In genomic region chr4:7973545-7973981, GRCh38 we compare ENCODE assay signal across 11 cellular contexts. TPM values are rescaled to one million over a fixed set of nuclear protein-coding genes. Genes with fewer than 3 reads are reported as not detected.
DNase-seq lines count a peak whose midpoint lies in the region; ATAC-seq and TF ChIP-seq lines count a peak whose summit lies in the region.
"Had no signal": no experiment of that assay in that cellular context is flagged by ENCODE, and none has a peak within 500 bp of the region (broad histone marks: within the 10 kb centered on the region; RNA-seq: fewer than 3 reads in every experiment).

No MANE protein-coding gene starts in this region.

- in situ Hi-C loops in mammary epithelial cell (cut with MboI; ENCODE audit: low sequenced_read_pairs in 2 of 2), result no loop called here

- BruUV-seq in HCT116 (replicated peaks; lab: Mats Ljungman, UMichigan) (no TSS peak), mammary epithelial cell (replicated peaks; lab: Mats Ljungman, UMichigan) (no TSS peak)

- CTCF ChIA-PET in AG04450 (lab: Charles Lee), result interaction anchor here (1.2 to 1.9 kb wide), 4 partner anchors 13 to 172 kb away, joined by 4 to 5 read pairs (median 4); no protein-coding TSS in a partner anchor
- CTCF ChIA-PET in HCT116 (lab: Charles Lee), result interaction anchor here (0.8 kb wide), 1 partner anchor 9 kb away, joined by 3 read pairs; no protein-coding TSS in a partner anchor
- CTCF ChIA-PET in mammary epithelial cell (lab: Charles Lee; ENCODE audit: low non-redundant PET), result interaction anchor here (0.5 to 0.7 kb wide), 5 partner anchors 11 to 389 kb away, joined by 3 to 29 read pairs (median 7); no protein-coding TSS in a partner anchor

- H3K9me3 ChIP-seq in AG04450 (ENCODE audit: control insufficient read depth, insufficient read depth, low read length) (no peaks in the 10 kb centered on the region; the same call in 1 of the 2 replicates), HCT116 (ENCODE audit: control insufficient read depth in 1 of 2, insufficient read depth in 1 of 2, low read depth in 1 of 2, low read length in 2 of 2) (no peaks in the 10 kb centered on the region), mammary epithelial cell (replicated peaks; ENCODE audit: insufficient read depth, low read length) (no peaks in the 10 kb centered on the region)

- H3K4me1 ChIP-seq in HCT116 (ENCODE audit: control insufficient read depth in 1 of 2, insufficient read depth in 2 of 2, low read length in 2 of 2) (peaks cover 57 to 64% of the 10 kb centered on the region in 2 experiments), mammary epithelial cell (ENCODE audit: insufficient read depth, low read length) (peaks cover 48% of the 10 kb centered on the region)

- dilution Hi-C loops in mammary epithelial cell (cut with HindIII; ENCODE audit: low sequenced_read_pairs), result no loop called here

- no peak for TF ChIP-seq RAD21 in HCT116 (IDR thresholded peaks at IDR 0.05; ENCODE audit: low read depth)

- no peak overlapping the region for H3K4me3 ChIP-seq in AG04450 (ENCODE audit: low read depth, low read length)
- H3K4me3 ChIP-seq in HCT116 (replicated peaks in 1 of 2; ENCODE audit: low read depth in 1 of 2, low read length in 2 of 2), result no peak overlapping the region; a peak in 1 of 4 replicates
- no peak overlapping the region for H3K4me3 ChIP-seq in mammary epithelial cell (replicated peaks in 1 of 3; ENCODE audit: insufficient read depth in 1 of 3, low read depth in 2 of 3, low read length in 3 of 3)

- no peak for TF ChIP-seq POLR2A in HCT116 (IDR thresholded peaks at IDR 0.05; ENCODE audit: borderline replicate concordance, extremely low read depth, insufficient read depth, insufficient read length)

- no peaks in the 10 kb centered on the region for H3K79me2 ChIP-seq in HCT116 (ENCODE audit: insufficient read depth, low read length)
- no peaks in the 10 kb centered on the region for H3K79me2 ChIP-seq in mammary epithelial cell (ENCODE audit: insufficient read depth, low read length)

- no peak for TF ChIP-seq CTCF in AG04450 (IDR thresholded peaks at IDR 0.05; ENCODE audit: low read depth, low read length)
- TF ChIP-seq CTCF in HCT116 (IDR thresholded peaks at IDR 0.05 in 2 of 3, conservative IDR thresholded peaks at IDR 0.05 in 1 of 3; ENCODE audit: borderline replicate concordance in 1 of 3, insufficient read depth in 1 of 3, low read depth in 2 of 3, low read length in 2 of 3), result no peak
- no peak for TF ChIP-seq CTCF in mammary epithelial cell (conservative IDR thresholded peaks at IDR 0.05 in 1 of 2, IDR thresholded peaks at IDR 0.05 in 1 of 2; ENCODE audit: extremely low read depth in 1 of 2, insufficient read depth in 1 of 2, low read depth in 1 of 2, low read length in 2 of 2)

- RAD21 ChIA-PET in HCT116 (lab: Charles Lee; ENCODE audit: low non-redundant PET in 1 of 2, low total read pairs in 2 of 2, uncharacterized antibody in 2 of 2, unreplicated experiment in 2 of 2), result no interaction called here

- H3K9ac ChIP-seq in HCT116 (ENCODE audit: low read length) (no peak overlapping the region), mammary epithelial cell (ENCODE audit: insufficient read depth, low read length) (no peak overlapping the region)

- H3K36me3 ChIP-seq in HCT116 (ENCODE audit: control insufficient read depth in 1 of 2, insufficient read depth in 2 of 2, low read length in 2 of 2) (no peaks in the 10 kb centered on the region), mammary epithelial cell (ENCODE audit: insufficient read depth, low read length) (no peaks in the 10 kb centered on the region)

- WGBS in mammary epithelial cell (ENCODE audit: low coverage, missing lambda C conversion rate), result 5% methylated on average over 8 of the region's 10 CpGs

- no peaks in the 10 kb centered on the region for H4K20me1 ChIP-seq in HCT116 (ENCODE audit: insufficient read depth)
- no peaks in the 10 kb centered on the region for H4K20me1 ChIP-seq in mammary epithelial cell (ENCODE audit: insufficient read depth, low read length)

- ATAC-seq in HCT116 (no peak), HG03571 (IDR thresholded peaks at IDR 0.05; ENCODE audit: unreplicated experiment) (no peak), HG02571 (IDR thresholded peaks at IDR 0.05; ENCODE audit: unreplicated experiment) (no peak)

- POLR2A ChIA-PET in AG04450 (lab: Yijun Ruan, JAX), result no interaction called here
- POLR2A ChIA-PET in HCT116 (lab: Charles Lee), result no interaction called here

- H3K27me3 ChIP-seq in AG04450 (ENCODE audit: control insufficient read depth, insufficient read depth, low read length) (no peaks in the 10 kb centered on the region), HCT116 (ENCODE audit: insufficient read depth, low read length) (no peaks in the 10 kb centered on the region), mammary epithelial cell (ENCODE audit: insufficient read depth, low read length) (no peaks in the 10 kb centered on the region)

- H2AFZ ChIP-seq in HCT116 (ENCODE audit: low read depth, low read length, poor library complexity, severe bottlenecking) (no peak overlapping the region), mammary epithelial cell (ENCODE audit: low read depth, low read length) (peak overlapping the region; percentile 15)

- no peaks in the 10 kb centered on the region for H3K9me2 ChIP-seq in HCT116 (ENCODE audit: insufficient read depth)

- H3K27ac ChIP-seq in AG04450 (ENCODE audit: low read depth, low read length) (peak overlapping the region; percentile 21), HCT116 (ENCODE audit: low read depth, low read length) (peak overlapping the region; percentile 86), mammary epithelial cell (ENCODE audit: insufficient read depth, low read depth, low read length) (peak overlapping the region; percentile 77)

- no peak for DNase-seq in AG04450 (ENCODE audit: low read depth, low spot score)
- DNase-seq in HCT116 (ENCODE audit: low read depth, low spot score), result no peak
- DNase-seq in mammary epithelial cell, result peak; percentile 90
- DNase-seq in medulla oblongata (ENCODE audit: extremely low spot score), result peak; percentile 35
- no peak for DNase-seq in OCI-M1 (lab: John Stamatoyannopoulos, UW)
- DNase-seq in iPS-NIHi7 (ENCODE audit: extremely low spot score), result no peak
- DNase-seq: COR-L47; NCI-H345; stimulated activated CD4-positive, alpha-beta T cell treated with anti-CD3 and anti-CD28 coated beads, Interleukin-12 subunit alpha, Interleukin-12 subunit beta, amount 100 ng/mL, for 4 hours had no signal

- H3K4me2 ChIP-seq in HCT116 (ENCODE audit: low read length) (peak overlapping the region; percentile 76), mammary epithelial cell (ENCODE audit: insufficient read depth, low read depth, low read length) (peak overlapping the region; percentile 38)

- intact Hi-C loops in HCT116 (cut with micrococcal nuclease) (loop anchor here (5.0 kb wide), 1 partner anchor 131 kb away; no protein-coding TSS in a partner anchor), mammary epithelial cell (cut with micrococcal nuclease) (loop anchor here (1.0 kb wide), 1 partner anchor 34 kb away; the partner anchor contains the start of gene AFAP1)

TF ChIP-seq in HCT116, 20 proteins besides CTCF, POLR2A, EP300 and RAD21:
- no peak for TF ChIP-seq CBX3 (IDR thresholded peaks at IDR 0.05; ENCODE audit: low read depth)

RNA-seq across cellular contexts. Expression of gene AFAP1, which starts 33.9 kb away (rescaled TPM):
- polyA plus RNA-seq in AG04450 (2011; rRNA removed), result 57.9 and 61.7 TPM in 2 replicates
- polyA minus RNA-seq in AG04450 (2011; rRNA and poly(A)+ RNA removed), result 77.9 and 84.3 TPM in 2 replicates
- 19.4 TPM for total RNA-seq in HCT116 (2021; ENCODE audit: unreplicated experiment)
- polyA plus RNA-seq in HCT116 (2012), result 9.7 and 10.0 TPM in 2 replicates
- 10 to 100 TPM; 22.9 to 36.0 TPM for total RNA-seq in mammary epithelial cell
- polyA plus RNA-seq in mammary epithelial cell, result 13.4 TPM
- 20.1 TPM for polyA minus RNA-seq in mammary epithelial cell

Comparison
In these comparisons a context has a peak if more than half of its experiments do, and no peak if none do; other contexts are left out.
1. DNase-seq: peak in mammary epithelial cell (single experiment) and medulla oblongata (single experiment); none in AG04450 (single experiment), HCT116 (single experiment), OCI-M1 (single experiment) and iPS-NIHi7 (single experiment).
2. H3K27ac ChIP-seq: peak in every context shown above with its lines; median percentile 86 in HCT116; 77 in mammary epithelial cell; 21 in AG04450.